Comparison of ENCODE assay signal across 1 cellular context in genomic region chr12:22083167-22083566, GRCh38.
TF ChIP-seq lines count a peak whose summit lies in the region.

No MANE protein-coding gene starts in this region.

TF ChIP-seq in H1, 55 proteins besides CTCF, POLR2A, EP300 and RAD21:
- TF ChIP-seq CHD7 (IDR thresholded peaks at IDR 0.05; ENCODE audit: insufficient replicate concordance, low read length) (no peak), CBX5 (IDR thresholded peaks at IDR 0.05; ENCODE audit: low read depth, low read length) (no peak), SP4 (IDR thresholded peaks at IDR 0.05; ENCODE audit: low read length) (no peak), ATF3 (IDR thresholded peaks at IDR 0.05; ENCODE audit: insufficient read depth, low read depth, low read length) (no peak), RBBP5 (IDR thresholded peaks at IDR 0.05; ENCODE audit: borderline replicate concordance, low read depth, low read length) (no peak), SIN3A (conservative IDR thresholded peaks at IDR 0.05 in 1 of 2, IDR thresholded peaks at IDR 0.05 in 1 of 2; ENCODE audit: low read depth in 1 of 2, low read length in 2 of 2) (no peak), SIRT6 (IDR thresholded peaks at IDR 0.05; ENCODE audit: low read length) (no peak), USF2 (IDR thresholded peaks at IDR 0.05; ENCODE audit: low read length) (no peak), SP1 (IDR thresholded peaks at IDR 0.05; ENCODE audit: low read depth, low read length) (no peak), HDAC6 (IDR thresholded peaks at IDR 0.05; ENCODE audit: low read depth, low read length) (no peak), CTBP2 (IDR thresholded peaks at IDR 0.05; ENCODE audit: borderline replicate concordance, insufficient read depth, insufficient read length, low read length) (no peak), KDM1A (IDR thresholded peaks at IDR 0.05; ENCODE audit: borderline replicate concordance, low read length) (no peak), KDM4A (IDR thresholded peaks at IDR 0.05; ENCODE audit: low read depth, low read length, severe bottlenecking) (no peak)
